8 cellular contexts compared by ENCODE assay signal in genomic region chr16:85334718-85335583, GRCh38.
DNase-seq lines count a peak whose midpoint lies in the region; ATAC-seq and TF ChIP-seq lines count a peak whose summit lies in the region.

No MANE protein-coding gene starts in this region.

- no peaks in the 10 kb centered on the region for H3K9me3 ChIP-seq in lung (ENCODE audit: control insufficient read depth in 2 of 2, insufficient read depth in 1 of 2, low read length in 1 of 2)

- WGBS in lung, 2 donors = 31 to 39% methylated on average over 35 of the region's 35 CpGs

- H3K36me3 Mint-ChIP-seq in activated naive CD8-positive, alpha-beta T cell treated with anti-CD3 and anti-CD28 coated beads, Interleukin-2, amount 50 U/mL, for 24 hours (ENCODE audit: low read depth) = no peaks in the 10 kb centered on the region

- no peaks in the 10 kb centered on the region for H3K36me3 ChIP-seq in lung (ENCODE audit: control insufficient read depth in 2 of 2, insufficient read depth in 2 of 2, low read length in 2 of 2)

- peak in 5 of 6 experiments; percentile 22 to 70 (median 35) for DNase-seq in stimulated activated naive CD4-positive, alpha-beta T cell (lab: John Stamatoyannopoulos, UW)
- DNase-seq in stimulated activated naive CD4-positive, alpha-beta T cell treated with Interleukin-2 at 50 U/mL for 16 hours (lab: John Stamatoyannopoulos, UW) = no peak
- peak; percentile 26 for DNase-seq in activated naive CD8-positive, alpha-beta T cell treated with anti-CD3 and anti-CD28 coated beads, Interleukin-2, amount 50 U/mL, for 24 hours
- DNase-seq in lung (ENCODE audit: low spot score) (no peak), UCSD-AML1 (lab: John Stamatoyannopoulos, UW; ENCODE audit: unreplicated experiment) (no peak), NCI-H446 treated with DMSO at 0.1 percent for 48 hours (lab: John Stamatoyannopoulos, UW) (no peak), DMS79 treated with DMSO at 0.1 percent for 48 hours (lab: John Stamatoyannopoulos, UW) (no peak), NOMO-1 treated with dmso at 0.1 percent for 144 hours (lab: John Stamatoyannopoulos, UW; ENCODE audit: unreplicated experiment) (no peak)

- H3K4me1 Mint-ChIP-seq in activated naive CD8-positive, alpha-beta T cell treated with anti-CD3 and anti-CD28 coated beads, Interleukin-2, amount 50 U/mL, for 24 hours = peaks cover 17% of the 10 kb centered on the region

- H3K9me3 Mint-ChIP-seq in activated naive CD8-positive, alpha-beta T cell treated with anti-CD3 and anti-CD28 coated beads, Interleukin-2, amount 50 U/mL, for 24 hours = no peaks in the 10 kb centered on the region

- H3K4me1 ChIP-seq in lung (ENCODE audit: control insufficient read depth in 2 of 2, insufficient read depth in 2 of 2, low read length in 2 of 2) = peaks cover 0 to 3% of the 10 kb centered on the region in 2 donors

- H3K27me3 Mint-ChIP-seq in activated naive CD8-positive, alpha-beta T cell treated with anti-CD3 and anti-CD28 coated beads, Interleukin-2, amount 50 U/mL, for 24 hours = peaks cover 5% of the 10 kb centered on the region

- H3K27ac Mint-ChIP-seq in activated naive CD8-positive, alpha-beta T cell treated with anti-CD3 and anti-CD28 coated beads, Interleukin-2, amount 50 U/mL, for 24 hours = no peak overlapping the region

- H3K27ac ChIP-seq in lung (ENCODE audit: low read depth in 1 of 2, low read length in 1 of 2) = no peak overlapping the region

- peak overlapping the region; percentile 62 for H3K4me3 Mint-ChIP-seq in activated naive CD8-positive, alpha-beta T cell treated with anti-CD3 and anti-CD28 coated beads, Interleukin-2, amount 50 U/mL, for 24 hours

- no peak for TF ChIP-seq CTCF in lung (IDR thresholded peaks at IDR 0.05; ENCODE audit: control extremely low read depth, extremely low read depth)

- peak; percentile 40 for ATAC-seq in activated naive CD8-positive, alpha-beta T cell treated with anti-CD3 and anti-CD28 coated beads, Interleukin-2, amount 50 U/mL, for 24 hours
- peak; percentile 49 for ATAC-seq in lung (ENCODE audit: insufficient read depth, low FRiP score)

- no peaks in the 10 kb centered on the region for H3K27me3 ChIP-seq in lung (ENCODE audit: control insufficient read depth, insufficient read depth)

- H3K4me3 ChIP-seq in lung = no peak overlapping the region

Comparison
In these comparisons a context has a peak if more than half of its experiments do, and no peak if none do; other contexts are left out.
1. DNase-seq: peak in stimulated activated naive CD4-positive, alpha-beta T cell (5 of 6) and activated naive CD8-positive, alpha-beta T cell treated with anti-CD3 and anti-CD28 coated beads, Interleukin-2, amount 50 U/mL, for 24 hours (single experiment); none in stimulated activated naive CD4-positive, alpha-beta T cell treated with Interleukin-2 at 50 U/mL for 16 hours (single experiment), lung (single experiment), UCSD-AML1 (single experiment), NCI-H446 treated with DMSO at 0.1 percent for 48 hours (single experiment), DMS79 treated with DMSO at 0.1 percent for 48 hours (single experiment) and NOMO-1 treated with dmso at 0.1 percent for 144 hours (single experiment).